In genomic region chr2:160010361-160011145, GRCh38 we compare ENCODE assay signal across 1 cellular context.
TF ChIP-seq lines count a peak whose summit lies in the region.

No MANE protein-coding gene starts in this region.

TF ChIP-seq in WTC11, 78 proteins besides CTCF, POLR2A, EP300 and RAD21 (continued from another document):
- TF ChIP-seq ZNF396 (CRISPR knock-in tag; IDR thresholded peaks at IDR 0.05; ENCODE audit: borderline replicate concordance) (no peak), JUN (CRISPR knock-in tag; IDR thresholded peaks at IDR 0.05) (no peak), GABPB1 (CRISPR knock-in tag; IDR thresholded peaks at IDR 0.05) (no peak)
TF ChIP-seq in WTC11: peak in this region for 0.
